In the genomic region with DNA sequence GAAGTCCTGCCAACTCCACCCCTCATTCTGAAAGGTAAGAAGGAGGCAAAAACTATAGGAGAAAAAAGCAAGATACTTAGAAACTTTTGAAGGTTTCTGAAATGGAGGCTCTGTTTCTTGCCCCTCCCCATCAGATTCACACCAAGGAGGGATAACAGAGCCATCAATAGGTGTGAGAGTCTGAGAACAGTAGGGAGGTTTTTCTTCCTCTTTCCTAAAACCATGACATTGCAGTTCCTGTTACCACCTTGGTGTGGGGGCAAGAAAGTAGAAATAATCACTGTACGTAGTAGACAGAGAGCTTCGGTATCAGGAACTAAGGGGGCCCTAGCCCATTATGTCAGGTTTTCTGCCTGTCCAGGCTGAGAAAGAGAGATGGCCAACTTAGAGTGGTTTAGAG, we compare ENCODE assay signal across 16 cellular contexts.
DNase-seq lines count a peak whose midpoint lies in the region; ATAC-seq and TF ChIP-seq lines count a peak whose summit lies in the region.
"Had no signal": no experiment of that assay in that cellular context is flagged by ENCODE, and none has a peak within 500 bp of the region (broad histone marks: within the 10 kb centered on the region; RNA-seq: fewer than 3 reads in every experiment).

No MANE protein-coding gene starts in this region.

- H3K4me1 ChIP-seq in testis, result peaks cover 13% of the 10 kb centered on the region
- H3K4me1 ChIP-seq in psoas muscle, result no peaks in the 10 kb centered on the region
- H3K4me1 ChIP-seq: left lung, pancreas had no signal

- no peak for TF ChIP-seq CTCF in testis (IDR thresholded peaks at IDR 0.05)
- no peak for TF ChIP-seq CTCF in psoas muscle (IDR thresholded peaks at IDR 0.05)

- intact Hi-C loops in testis (cut with DNase I; ENCODE audit: low total_unique reads), result no loop called here
- intact Hi-C loops in psoas muscle (cut with DNase I), result no loop called here

- H3K27ac ChIP-seq in testis, result no peak overlapping the region
- no peak overlapping the region for H3K27ac ChIP-seq in psoas muscle
- H3K27ac ChIP-seq: left lung, pancreas had no signal

- ATAC-seq in GM18511 (IDR thresholded peaks at IDR 0.05; ENCODE audit: unreplicated experiment) (peak; percentile 82), GM19463 (IDR thresholded peaks at IDR 0.05; ENCODE audit: unreplicated experiment) (peak; percentile 87), HG02798 (IDR thresholded peaks at IDR 0.05; ENCODE audit: poor library complexity, unreplicated experiment) (peak; percentile 81), HG03565 (IDR thresholded peaks at IDR 0.05; ENCODE audit: unreplicated experiment) (peak; percentile 78), psoas muscle (no peak)
- ATAC-seq: effector memory CD8-positive, alpha-beta T cell; left lung; Panc1; pancreas had no signal

- H3K9me3 ChIP-seq in testis, result no peaks in the 10 kb centered on the region
- no peaks in the 10 kb centered on the region for H3K9me3 ChIP-seq in psoas muscle
- H3K9me3 ChIP-seq: MG63, pancreas had no signal

- H3K27me3 ChIP-seq in testis (no peaks in the 10 kb centered on the region), psoas muscle (ENCODE audit: insufficient read depth in 3 of 3, low read length in 2 of 3) (no peaks in the 10 kb centered on the region)
- H3K27me3 ChIP-seq: left lung, MG63, pancreas had no signal

- TF ChIP-seq POLR2A in testis (IDR thresholded peaks at IDR 0.05), result no peak

- H3K4me3 ChIP-seq in testis (no peak overlapping the region), psoas muscle (no peak overlapping the region)
- H3K4me3 ChIP-seq: left lung, MG63, pancreas had no signal

- 53 to 67% methylated on average over 2 of the region's 2 CpGs for WGBS in testis, 2 donors
- 82 to 89% (median 83%) methylated on average over 2 of the region's 2 CpGs for WGBS in psoas muscle, 3 donors

- H3K36me3 ChIP-seq in testis (ENCODE audit: low read depth, missing control alignments), result no peaks in the 10 kb centered on the region
- H3K36me3 ChIP-seq in psoas muscle (ENCODE audit: insufficient read depth in 1 of 2, low read depth in 1 of 2), result no peaks in the 10 kb centered on the region
- H3K36me3 ChIP-seq: left lung, MG63, pancreas had no signal

- DNase-seq in anterior cingulate cortex (lab: John Stamatoyannopoulos, UW) (no peak), testis (no peak), NCI-H2171 (lab: John Stamatoyannopoulos, UW) (no peak), psoas muscle (no peak)
- DNase-seq: activated B cell treated with CpG ODN at 0.5 μM for 24 hours; effector memory CD8-positive, alpha-beta T cell; left lung; MG63; NCI-H2081 treated with DMSO at 0.1 percent for 48 hours; NCI-H69; pancreas had no signal

Comparison
In these comparisons a context has a peak if more than half of its experiments do, and no peak if none do; other contexts are left out.
1. ATAC-seq: peak in GM18511 (single experiment), GM19463 (single experiment), HG02798 (single experiment) and HG03565 (single experiment); none in psoas muscle (0 of 4).